Comparison of ENCODE assay signal across 9 cellular contexts in genomic region chr22:39183991-39184585, GRCh38. TPM values are rescaled to one million over a fixed set of nuclear protein-coding genes. Genes with fewer than 3 reads are reported as not detected.
DNase-seq lines count a peak whose midpoint lies in the region; TF ChIP-seq lines count a peak whose summit lies in the region.
"Had no signal": no experiment of that assay in that cellular context is flagged by ENCODE, and none has a peak within 500 bp of the region (broad histone marks: within the 10 kb centered on the region; RNA-seq: fewer than 3 reads in every experiment).

No MANE protein-coding gene starts in this region.

- no peak for TF ChIP-seq POLR2A in suprapubic skin (IDR thresholded peaks at IDR 0.05)

- H3K9me3 ChIP-seq in suprapubic skin: no peaks in the 10 kb centered on the region

- TF ChIP-seq CTCF in suprapubic skin (IDR thresholded peaks at IDR 0.05): no peak

- H3K27ac ChIP-seq in suprapubic skin: peak overlapping the region; percentile 18

- H3K27me3 ChIP-seq in suprapubic skin: no peaks in the 10 kb centered on the region

- DNase-seq in HK-2 (ENCODE audit: unreplicated experiment) (peak; percentile 90), cerebellar cortex (ENCODE audit: low spot score) (peak; percentile 56), left kidney (ENCODE audit: low read depth, low spot score) (peak; percentile 40), suprapubic skin (ENCODE audit: low spot score in 2 of 2) (peak in 1 of 2 donors; percentile 48), NCI-H1417 (lab: John Stamatoyannopoulos, UW) (no peak), SIG-M5 (lab: John Stamatoyannopoulos, UW) (no peak), UCSD-AML1 (lab: John Stamatoyannopoulos, UW; ENCODE audit: unreplicated experiment) (no peak)
- DNase-seq: naive B cell, NCI-H187 treated with DMSO at 0.1 percent for 48 hours had no signal

- 67% methylated on average over 12 of the region's 13 CpGs for WGBS in suprapubic skin

- no peak overlapping the region for H3K4me3 ChIP-seq in suprapubic skin

- no peak for TF ChIP-seq EP300 in suprapubic skin (IDR thresholded peaks at IDR 0.05)

- no peaks in the 10 kb centered on the region for H3K36me3 ChIP-seq in suprapubic skin

- peaks cover 27% of the 10 kb centered on the region for H3K4me1 ChIP-seq in suprapubic skin

RNA-seq across cellular contexts. Expression of gene CBX7, which starts 31.6 kb away (rescaled TPM):
- total RNA-seq in suprapubic skin: 100 to 1,000 TPM in 1 of 4 donors, 10 to 100 TPM in 3; 38.1 to 126 (median 56.3) TPM

Comparison
In these comparisons a context has a peak if more than half of its experiments do, and no peak if none do; other contexts are left out.
1. DNase-seq: peak in HK-2 (single experiment), cerebellar cortex (single experiment) and left kidney (single experiment); none in NCI-H1417 (0 of 3), SIG-M5 (single experiment) and UCSD-AML1 (single experiment).